Comparison of ENCODE assay signal across 23 cellular contexts in genomic region chr7:6093375-6093774, GRCh38.
"Had no signal": no experiment of that assay in that cellular context is flagged by ENCODE, and none has a peak within 500 bp of the region (broad histone marks: within the 10 kb centered on the region; RNA-seq: fewer than 3 reads in every experiment).

No MANE protein-coding gene starts in this region.

- H3K9me3 Mint-ChIP-seq: effector memory CD8-positive, alpha-beta T cell; immature natural killer cell; nephron had no signal

- H3K4me1 ChIP-seq: esophagus muscularis mucosa, gastrocnemius medialis, heart right ventricle, left ventricle myocardium inferior, lower lobe of right lung, psoas muscle, tibial artery, upper lobe of left lung, uterus had no signal

- H3K36me3 ChIP-seq: esophagus muscularis mucosa, gastrocnemius medialis, heart right ventricle, left ventricle myocardium inferior, lower lobe of right lung, neutrophil, tibial artery, upper lobe of left lung, uterus had no signal

- H3K27ac ChIP-seq: epithelial cell of prostate, esophagus muscularis mucosa, gastrocnemius medialis, heart right ventricle, left ventricle myocardium inferior, lower lobe of right lung, psoas muscle, skin epidermis, tibial artery, upper lobe of left lung, uterus had no signal

- H3K4me3 ChIP-seq: esophagus muscularis mucosa, gastrocnemius medialis, heart right ventricle, left ventricle myocardium inferior, lower lobe of right lung, psoas muscle, skin epidermis, tibial artery, upper lobe of left lung, uterus had no signal

- H3K4me3 Mint-ChIP-seq: effector memory CD8-positive, alpha-beta T cell; immature natural killer cell; nephron had no signal

- H3K27ac Mint-ChIP-seq: immature natural killer cell, nephron had no signal

- ATAC-seq: effector memory CD8-positive, alpha-beta T cell; gastrocnemius medialis; heart right ventricle; left cardiac atrium; lower lobe of right lung; psoas muscle; sciatic nerve; stimulated activated naive CD8-positive, alpha-beta T cell treated with anti-CD3 and anti-CD28 coated beads, Interleukin-15, Interleukin-2, amounts not matched to agents 100 U/mL and 50 U/mL, for 24 hours had no signal

- H3K4me1 Mint-ChIP-seq: immature natural killer cell, nephron had no signal

- H3K27me3 ChIP-seq: gastrocnemius medialis, neutrophil, upper lobe of left lung, uterus had no signal

- H3K9me3 ChIP-seq: esophagus muscularis mucosa, gastrocnemius medialis, heart right ventricle, left ventricle myocardium inferior, lower lobe of right lung, neutrophil, psoas muscle, tibial artery, upper lobe of left lung, uterus had no signal

- H3K36me3 Mint-ChIP-seq: immature natural killer cell had no signal

- DNase-seq: cortex of kidney; effector memory CD8-positive, alpha-beta T cell; gastrocnemius medialis; heart right ventricle; immature natural killer cell; left cardiac atrium; left ventricle myocardium inferior; lower lobe of right lung; mesenchymal stem cell; midbrain; psoas muscle; retina; stimulated activated CD4-positive, alpha-beta T cell treated with anti-CD3 and anti-CD28 coated beads, Interleukin-12 subunit alpha, Interleukin-12 subunit beta, amount 100 ng/mL, for 4 hours; stimulated activated naive CD8-positive, alpha-beta T cell treated with anti-CD3 and anti-CD28 coated beads, Interleukin-15, Interleukin-2, amounts not matched to agents 100 U/mL and 50 U/mL, for 24 hours; tibial artery; upper lobe of left lung; uterus had no signal
